1 cellular context compared by ENCODE assay signal in genomic region chr9:128881884-128882676, GRCh38.
A peak's percentile ranks its signal among the peaks of the same experiment; 100 is the strongest.
TF ChIP-seq lines count a peak whose summit lies in the region.

Gene KYAT1, minus strand, starts transcription at chr9:128881950. Its CDS starts 36,545 bp downstream, at chr9:128845405.
Gene LRRC8A, plus strand, starts transcription at chr9:128882133. Its CDS starts 25,032 bp downstream, at chr9:128907165.

TF ChIP-seq in HepG2, 621 proteins besides CTCF, POLR2A, EP300 and RAD21 (continued from another document and continues in another):
- TF ChIP-seq PRDM15 (CRISPR knock-in tag; IDR thresholded peaks at IDR 0.05) (peak; percentile 86), ARNT2 (CRISPR knock-in tag; IDR thresholded peaks at IDR 0.05; ENCODE audit: low read depth) (0 out of 2 replicates have a peak, but pooled peaks have one; percentile 16), SOX5 (CRISPR knock-in tag; IDR thresholded peaks at IDR 0.05; ENCODE audit: borderline replicate concordance) (peak; percentile 58; the same call in 1 of the 2 replicates), CEBPZ (IDR thresholded peaks at IDR 0.05; ENCODE audit: low read length) (no peak), ZBTB25 (CRISPR knock-in tag; IDR thresholded peaks at IDR 0.05) (peak; percentile 78), ZNF44 (CRISPR knock-in tag; IDR thresholded peaks at IDR 0.05) (no peak), NAIF1 (CRISPR knock-in tag; IDR thresholded peaks at IDR 0.05; ENCODE audit: borderline replicate concordance) (no peak), ZNF740 (CRISPR knock-in tag; IDR thresholded peaks at IDR 0.05) (no peak), MAX (IDR thresholded peaks at IDR 0.05) (peak; percentile 73), SALL1 (CRISPR knock-in tag; IDR thresholded peaks at IDR 0.05) (peak; percentile 54; the same call in 1 of the 2 replicates), ZBTB40 (IDR thresholded peaks at IDR 0.05) (peak; percentile 37), ZBTB40 (CRISPR knock-in tag; IDR thresholded peaks at IDR 0.05) (no peak), E2F5 (CRISPR knock-in tag; conservative IDR thresholded peaks at IDR 0.05) (peak; percentile 77), CEBPG (CRISPR knock-in tag; IDR thresholded peaks at IDR 0.05) (peak; percentile 22; the same call in 1 of the 2 replicates), ZBTB14 (CRISPR knock-in tag; IDR thresholded peaks at IDR 0.05) (no peak), MXD3 (CRISPR knock-in tag; IDR thresholded peaks at IDR 0.05) (peak; percentile 78; the same call in 1 of the 2 replicates), NFYB (CRISPR knock-in tag; IDR thresholded peaks at IDR 0.05) (peak; percentile 47; the same call in 1 of the 2 replicates), PHF21A (CRISPR knock-in tag; IDR thresholded peaks at IDR 0.05) (peak; percentile 44), NR0B2 (CRISPR knock-in tag; IDR thresholded peaks at IDR 0.05) (no peak), KAT8 (CRISPR knock-in tag; IDR thresholded peaks at IDR 0.05) (peak; percentile 93), TCF7L2 (IDR thresholded peaks at IDR 0.05; ENCODE audit: low read depth, low read length) (no peak), ZBTB7A (CRISPR knock-in tag; IDR thresholded peaks at IDR 0.05) (no peak), ZNF280D (CRISPR knock-in tag; IDR thresholded peaks at IDR 0.05) (peak; percentile 26), ZNF292 (CRISPR knock-in tag; IDR thresholded peaks at IDR 0.05; ENCODE audit: borderline replicate concordance, low read depth) (no peak), ZNF777 (CRISPR knock-in tag; IDR thresholded peaks at IDR 0.05) (0 out of 2 replicates have a peak, but pooled peaks have one; percentile 20), ZFP36L1 (CRISPR knock-in tag; IDR thresholded peaks at IDR 0.05) (no peak), SRF (IDR thresholded peaks at IDR 0.05; ENCODE audit: low read depth, low read length) (0 out of 2 replicates have a peak, but pooled peaks have one; percentile 15), MTF2 (CRISPR knock-in tag; IDR thresholded peaks at IDR 0.05; ENCODE audit: borderline replicate concordance) (no peak), ZNF564 (CRISPR knock-in tag; IDR thresholded peaks at IDR 0.05) (no peak)
